ENCODE assay signal across 9 cellular contexts in genomic region chr7:5689716-5690115, GRCh38.
DNase-seq lines count a peak whose midpoint lies in the region; ATAC-seq and TF ChIP-seq lines count a peak whose summit lies in the region.
"Had no signal": no experiment of that assay in that cellular context is flagged by ENCODE, and none has a peak within 500 bp of the region (broad histone marks: within the 10 kb centered on the region; RNA-seq: fewer than 3 reads in every experiment).

No MANE protein-coding gene starts in this region.

- TF ChIP-seq CTCF in esophagus squamous epithelium (IDR thresholded peaks at IDR 0.05) (no peak), smooth muscle cell (IDR thresholded peaks at IDR 0.05; ENCODE audit: borderline replicate concordance, insufficient read depth, poor library complexity, severe bottlenecking) (no peak)

- H2AFZ ChIP-seq in smooth muscle cell (ENCODE audit: low read depth), result no peak overlapping the region

- intact Hi-C loops in esophagus squamous epithelium (cut with DNase I), result no loop called here

- H4K20me1 ChIP-seq in smooth muscle cell (ENCODE audit: low read depth), result peaks cover 11% of the 10 kb centered on the region

- TF ChIP-seq POLR2A in esophagus squamous epithelium (IDR thresholded peaks at IDR 0.05), result no peak

- peak overlapping the region; percentile 47 for H3K4me2 ChIP-seq in smooth muscle cell

- ATAC-seq in T-helper 17 cell (no peak), HG02884 (IDR thresholded peaks at IDR 0.05; ENCODE audit: unreplicated experiment) (no peak), HG03108 (IDR thresholded peaks at IDR 0.05; ENCODE audit: unreplicated experiment) (no peak)

- H3K27me3 Mint-ChIP-seq in T-helper 17 cell, result no peaks in the 10 kb centered on the region

- H3K9me3 ChIP-seq in T-helper 17 cell (ENCODE audit: control insufficient read depth, low read length, poor library complexity, severe bottlenecking) (no peaks in the 10 kb centered on the region), esophagus squamous epithelium (no peaks in the 10 kb centered on the region), smooth muscle cell (replicated peaks; ENCODE audit: low read depth) (no peaks in the 10 kb centered on the region)

- peaks cover 44 to 93% (median 55%) of the 10 kb centered on the region in 3 donors for H3K4me1 ChIP-seq in esophagus squamous epithelium
- peaks cover 38% of the 10 kb centered on the region for H3K4me1 ChIP-seq in smooth muscle cell (ENCODE audit: low read depth)

- H3K4me3 Mint-ChIP-seq in T-helper 17 cell, result peak overlapping the region; percentile 71

- peaks cover 60% of the 10 kb centered on the region for H3K4me1 Mint-ChIP-seq in T-helper 17 cell

- H3K9ac ChIP-seq in smooth muscle cell (ENCODE audit: low read depth), result no peak overlapping the region

- H3K27ac Mint-ChIP-seq in T-helper 17 cell, result peak overlapping the region; percentile 99

- H3K27ac ChIP-seq in esophagus squamous epithelium (peak overlapping the region; percentile 50 to 87 (median 84)), smooth muscle cell (ENCODE audit: low read depth) (peak overlapping the region; percentile 100)

- peaks cover 39% of the 10 kb centered on the region for H3F3A ChIP-seq in smooth muscle cell (ENCODE audit: low read depth)

- peaks cover 7% of the 10 kb centered on the region for H3K79me2 ChIP-seq in smooth muscle cell (ENCODE audit: low read depth)

- H3K36me3 Mint-ChIP-seq in T-helper 17 cell (ENCODE audit: low read depth), result peaks cover 2% of the 10 kb centered on the region

- H3K4me3 ChIP-seq in esophagus squamous epithelium (no peak overlapping the region), smooth muscle cell (no peak overlapping the region)

- H3K36me3 ChIP-seq in esophagus squamous epithelium (peaks cover 0 to 29% (median 0%) of the 10 kb centered on the region in 3 donors), smooth muscle cell (ENCODE audit: low read depth) (no peaks in the 10 kb centered on the region)

- DNase-seq in EL (peak; percentile 61), T-helper 17 cell (no peak), esophagus squamous epithelium (lab: John Stamatoyannopoulos, UW) (no peak), smooth muscle cell (lab: John Stamatoyannopoulos, UW; ENCODE audit: unreplicated experiment) (no peak), epidermal melanocyte (ENCODE audit: insufficient read length, low spot score) (no peak), COR-L47 (lab: John Stamatoyannopoulos, UW) (no peak)
- DNase-seq: NCI-H2081 had no signal

- WGBS in esophagus squamous epithelium, 2 donors, result 80 to 94% methylated on average over 10 of the region's 10 CpGs
- 95% methylated on average over 10 of the region's 10 CpGs for WGBS in smooth muscle cell (ENCODE audit: low lambda C conversion rate)

- H3K27me3 ChIP-seq in esophagus squamous epithelium (no peaks in the 10 kb centered on the region), smooth muscle cell (ENCODE audit: low read depth) (no peaks in the 10 kb centered on the region)
